8 cellular contexts compared by ENCODE assay signal in genomic region chr21:29299046-29299905, GRCh38. TPM values are rescaled to one million over a fixed set of nuclear protein-coding genes. Genes with fewer than 3 reads are reported as not detected.
DNase-seq lines count a peak whose midpoint lies in the region; ATAC-seq and TF ChIP-seq lines count a peak whose summit lies in the region.

No MANE protein-coding gene starts in this region.

- CTCF ChIA-PET in CD8-positive, alpha-beta T cell (lab: Charles Lee): interaction anchor here (0.7 to 2.4 kb wide), 4 partner anchors 23 to 150 kb away, joined by 3 to 11 read pairs (median 6); no protein-coding TSS in a partner anchor

- no peaks in the 10 kb centered on the region for H3K36me3 ChIP-seq in CD8-positive, alpha-beta T cell (ENCODE audit: insufficient read depth, low read length)
- H3K36me3 ChIP-seq in KMS-11 (ENCODE audit: insufficient read depth) (no peaks in the 10 kb centered on the region), gastrocnemius medialis (no peaks in the 10 kb centered on the region)

- peaks cover 30% of the 10 kb centered on the region for H4K20me1 ChIP-seq in KMS-11 (ENCODE audit: insufficient read depth)

- peak overlapping the region; percentile 41 for H3K27ac ChIP-seq in CD8-positive, alpha-beta T cell (ENCODE audit: low read depth, low read length)
- H3K27ac ChIP-seq in KMS-11 (peak overlapping the region; percentile 84), gastrocnemius medialis (peak overlapping the region; percentile 89 to 97 (median 94))

- peak overlapping the region; percentile 86 for H3K9ac ChIP-seq in KMS-11

- intact Hi-C loops in CD8-positive, alpha-beta T cell (cut with DNase I, micrococcal nuclease): loop anchor here (1.0 to 10.0 kb wide), 10 partner anchors 14 to 414 kb away; partner anchors contain the start of genes CCT8 (in 1 of the 2) and USP16 (in 1 of the 2)
- intact Hi-C loops in gastrocnemius medialis (cut with DNase I; ENCODE audit: low total_unique reads): loop anchor here (2.0 to 5.0 kb wide), 3 partner anchors 34 to 227 kb away; partner anchors contain the start of gene CCT8

- peak; percentile 52 to 77 (median 68) for DNase-seq in CD8-positive, alpha-beta T cell
- peak; percentile 59 for DNase-seq in T1000 (lab: John Stamatoyannopoulos, UW)
- peak; percentile 81 for DNase-seq in astrocyte of the hippocampus (ENCODE audit: low read depth, low spot score)
- DNase-seq in gastrocnemius medialis: peak; percentile 27 to 64

- H3K4me1 ChIP-seq in CD8-positive, alpha-beta T cell (ENCODE audit: insufficient read depth, low read length): peaks cover 51% of the 10 kb centered on the region
- peaks cover 79% of the 10 kb centered on the region for H3K4me1 ChIP-seq in KMS-11 (ENCODE audit: low read depth, poor library complexity, severe bottlenecking)
- H3K4me1 ChIP-seq in gastrocnemius medialis: peaks cover 42 to 44% of the 10 kb centered on the region in 2 donors

- peak overlapping the region; percentile 20; the same call in 1 of the 2 replicates for H2AFZ ChIP-seq in KMS-11 (ENCODE audit: low read depth)

- in situ Hi-C loops in gastrocnemius medialis (cut with MboI; ENCODE audit: low sequenced_read_pairs in 4 of 4): loop anchor here in 3 of 4 donors (10.0 to 25.0 kb wide), 6 partner anchors 56 to 214 kb away; no protein-coding TSS in a partner anchor

- H3K4me2 ChIP-seq in KMS-11: peak overlapping the region; percentile 79

- no peak for TF ChIP-seq CTCF in CD8-positive, alpha-beta T cell (IDR thresholded peaks at IDR 0.05)
- TF ChIP-seq CTCF in KMS-11 (conservative IDR thresholded peaks at IDR 0.05; ENCODE audit: low read depth, low read length) (no peak), gastrocnemius medialis (IDR thresholded peaks at IDR 0.05 in 4 of 5, conservative IDR thresholded peaks at IDR 0.05 in 1 of 5) (no peak)

- H3K27me3 ChIP-seq in CD8-positive, alpha-beta T cell (ENCODE audit: insufficient read depth, low read length): no peaks in the 10 kb centered on the region
- H3K27me3 ChIP-seq in KMS-11 (ENCODE audit: insufficient read depth, low read depth) (no peaks in the 10 kb centered on the region), gastrocnemius medialis (no peaks in the 10 kb centered on the region)

- peak overlapping the region; percentile 68 for H3K4me3 ChIP-seq in CD8-positive, alpha-beta T cell (ENCODE audit: low read depth, low read length)
- H3K4me3 ChIP-seq in KMS-11 (IDR thresholded peaks at IDR 0.05; ENCODE audit: insufficient read depth, low read depth, low read length): no peak overlapping the region
- H3K4me3 ChIP-seq in iPS-11a (ENCODE audit: low read depth, low read length): peak overlapping the region; percentile 86
- H3K4me3 ChIP-seq in gastrocnemius medialis: peak overlapping the region; percentile 64 to 87 (median 72)

- no peaks in the 10 kb centered on the region for H3K27me3 Mint-ChIP-seq in CD8-positive, alpha-beta T cell (ENCODE audit: low read depth)

- no peaks in the 10 kb centered on the region for H3K9me3 ChIP-seq in CD8-positive, alpha-beta T cell (ENCODE audit: low read length)
- no peaks in the 10 kb centered on the region for H3K9me3 ChIP-seq in gastrocnemius medialis

- H3K9me3 Mint-ChIP-seq in CD8-positive, alpha-beta T cell: no peaks in the 10 kb centered on the region

- no peak for TF ChIP-seq POLR2A in gastrocnemius medialis (IDR thresholded peaks at IDR 0.05)

- H3K79me2 ChIP-seq in KMS-11 (ENCODE audit: insufficient read depth, low read depth): peaks cover 52% of the 10 kb centered on the region

- peak; percentile 57 for ATAC-seq in CD8-positive, alpha-beta T cell
- ATAC-seq in GM21390 (IDR thresholded peaks at IDR 0.05; ENCODE audit: unreplicated experiment) (peak; percentile 12), gastrocnemius medialis (peak; percentile 37 to 53), HG03565 (IDR thresholded peaks at IDR 0.05; ENCODE audit: unreplicated experiment) (no peak)

- H3K4me3 Mint-ChIP-seq in CD8-positive, alpha-beta T cell: peak overlapping the region; percentile 87

- H3K36me3 Mint-ChIP-seq in CD8-positive, alpha-beta T cell: peaks cover 6% of the 10 kb centered on the region

- peaks cover 74% of the 10 kb centered on the region for H3K4me1 Mint-ChIP-seq in CD8-positive, alpha-beta T cell (ENCODE audit: low read depth)

- POLR2A ChIA-PET in CD8-positive, alpha-beta T cell (lab: Charles Lee): interaction anchor here (0.8 to 2.9 kb wide), 9 partner anchors 14 to 297 kb away, joined by 3 to 11 read pairs (median 6); partner anchors contain the start of genes CCT8 and USP16

- H3K27ac Mint-ChIP-seq in CD8-positive, alpha-beta T cell: peak overlapping the region; percentile 88

RNA-seq across cellular contexts. Expression of gene BACH1, which starts 0.6 kb away (rescaled TPM):
- total RNA-seq in CD8-positive, alpha-beta T cell: 10 to 100 TPM; 86.3 to 88.5 TPM
- total RNA-seq in gastrocnemius medialis: 10 to 100 TPM; 52.4 to 72.7 (median 62.7) TPM

Comparison
In these comparisons a context has a peak if more than half of its experiments do, and no peak if none do; other contexts are left out.
1. H3K27ac ChIP-seq: peak in every context shown above with its lines; median percentile 94 in gastrocnemius medialis; 84 in KMS-11; 41 in CD8-positive, alpha-beta T cell.